1 cellular context compared by ENCODE assay signal in the genomic region with DNA sequence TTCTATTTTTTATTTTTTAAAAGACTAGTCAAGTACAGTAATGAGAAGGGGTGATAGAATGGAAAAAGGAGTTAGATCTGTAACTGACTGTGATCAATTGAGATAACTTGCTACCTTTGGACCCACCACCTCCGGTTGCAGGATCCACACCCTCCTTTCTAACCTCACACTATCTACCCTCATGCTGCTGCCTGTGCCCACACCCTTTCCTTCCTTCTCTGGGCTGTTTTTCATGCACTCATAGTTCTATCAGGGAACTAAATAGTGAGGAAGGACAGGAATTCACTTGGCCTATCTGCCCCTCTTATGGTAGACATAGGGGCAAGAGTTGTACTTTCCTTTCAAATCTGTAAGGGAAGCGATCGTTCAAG.
A peak's percentile ranks its signal among the peaks of the same experiment; 100 is the strongest.
TF ChIP-seq lines count a peak whose summit lies in the region.

No MANE protein-coding gene starts in this region.

TF ChIP-seq in HepG2, 621 proteins besides CTCF, POLR2A, EP300 and RAD21:
- TF ChIP-seq, protein P1, sequence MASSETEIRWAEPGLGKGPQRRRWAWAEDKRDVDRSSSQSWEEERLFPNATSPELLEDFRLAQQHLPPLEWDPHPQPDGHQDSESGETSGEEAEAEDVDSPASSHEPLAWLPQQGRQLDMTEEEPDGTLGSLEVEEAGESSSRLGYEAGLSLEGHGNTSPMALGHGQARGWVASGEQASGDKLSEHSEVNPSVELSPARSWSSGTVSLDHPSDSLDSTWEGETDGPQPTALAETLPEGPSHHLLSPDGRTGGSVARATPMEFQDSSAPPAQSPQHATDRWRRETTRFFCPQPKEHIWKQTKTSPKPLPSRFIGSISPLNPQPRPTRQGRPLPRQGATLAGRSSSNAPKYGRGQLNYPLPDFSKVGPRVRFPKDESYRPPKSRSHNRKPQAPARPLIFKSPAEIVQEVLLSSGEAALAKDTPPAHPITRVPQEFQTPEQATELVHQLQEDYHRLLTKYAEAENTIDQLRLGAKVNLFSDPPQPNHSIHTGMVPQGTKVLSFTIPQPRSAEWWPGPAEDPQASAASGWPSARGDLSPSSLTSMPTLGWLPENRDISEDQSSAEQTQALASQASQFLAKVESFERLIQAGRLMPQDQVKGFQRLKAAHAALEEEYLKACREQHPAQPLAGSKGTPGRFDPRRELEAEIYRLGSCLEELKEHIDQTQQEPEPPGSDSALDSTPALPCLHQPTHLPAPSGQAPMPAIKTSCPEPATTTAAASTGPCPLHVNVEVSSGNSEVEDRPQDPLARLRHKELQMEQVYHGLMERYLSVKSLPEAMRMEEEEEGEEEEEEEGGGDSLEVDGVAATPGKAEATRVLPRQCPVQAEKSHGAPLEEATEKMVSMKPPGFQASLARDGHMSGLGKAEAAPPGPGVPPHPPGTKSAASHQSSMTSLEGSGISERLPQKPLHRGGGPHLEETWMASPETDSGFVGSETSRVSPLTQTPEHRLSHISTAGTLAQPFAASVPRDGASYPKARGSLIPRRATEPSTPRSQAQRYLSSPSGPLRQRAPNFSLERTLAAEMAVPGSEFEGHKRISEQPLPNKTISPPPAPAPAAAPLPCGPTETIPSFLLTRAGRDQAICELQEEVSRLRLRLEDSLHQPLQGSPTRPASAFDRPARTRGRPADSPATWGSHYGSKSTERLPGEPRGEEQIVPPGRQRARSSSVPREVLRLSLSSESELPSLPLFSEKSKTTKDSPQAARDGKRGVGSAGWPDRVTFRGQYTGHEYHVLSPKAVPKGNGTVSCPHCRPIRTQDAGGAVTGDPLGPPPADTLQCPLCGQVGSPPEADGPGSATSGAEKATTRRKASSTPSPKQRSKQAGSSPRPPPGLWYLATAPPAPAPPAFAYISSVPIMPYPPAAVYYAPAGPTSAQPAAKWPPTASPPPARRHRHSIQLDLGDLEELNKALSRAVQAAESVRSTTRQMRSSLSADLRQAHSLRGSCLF (CRISPR knock-in tag; IDR thresholded peaks at IDR 0.05; ENCODE audit: borderline replicate concordance): no peak
- TF ChIP-seq ZNF496 (CRISPR knock-in tag; IDR thresholded peaks at IDR 0.05; ENCODE audit: insufficient replicate concordance): no peak
- TF ChIP-seq ZNF652 (CRISPR knock-in tag; IDR thresholded peaks at IDR 0.05; ENCODE audit: borderline replicate concordance, low read depth): peak; percentile 62
- TF ChIP-seq, protein P2, sequence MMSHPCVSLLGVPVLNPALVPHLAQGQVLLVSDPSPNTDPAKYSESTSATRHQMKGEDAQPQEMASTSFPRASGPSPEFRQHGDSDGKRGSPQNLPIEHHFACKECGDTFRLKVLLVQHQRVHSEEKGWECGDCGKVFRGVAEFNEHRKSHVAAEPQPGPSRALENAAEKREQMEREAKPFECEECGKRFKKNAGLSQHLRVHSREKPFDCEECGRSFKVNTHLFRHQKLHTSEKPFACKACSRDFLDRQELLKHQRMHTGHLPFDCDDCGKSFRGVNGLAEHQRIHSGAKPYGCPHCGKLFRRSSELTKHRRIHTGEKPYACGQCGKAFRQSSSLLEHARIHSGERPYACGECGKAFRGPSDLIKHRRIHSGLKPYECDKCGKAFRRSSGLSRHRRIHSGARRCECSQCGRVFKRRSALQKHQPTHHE (CRISPR knock-in tag; IDR thresholded peaks at IDR 0.05; ENCODE audit: borderline replicate concordance): no peak
- TF ChIP-seq ZKSCAN5 (CRISPR knock-in tag; IDR thresholded peaks at IDR 0.05): no peak
- TF ChIP-seq ZNF891 (CRISPR knock-in tag; IDR thresholded peaks at IDR 0.05): no peak
- TF ChIP-seq, protein P3, sequence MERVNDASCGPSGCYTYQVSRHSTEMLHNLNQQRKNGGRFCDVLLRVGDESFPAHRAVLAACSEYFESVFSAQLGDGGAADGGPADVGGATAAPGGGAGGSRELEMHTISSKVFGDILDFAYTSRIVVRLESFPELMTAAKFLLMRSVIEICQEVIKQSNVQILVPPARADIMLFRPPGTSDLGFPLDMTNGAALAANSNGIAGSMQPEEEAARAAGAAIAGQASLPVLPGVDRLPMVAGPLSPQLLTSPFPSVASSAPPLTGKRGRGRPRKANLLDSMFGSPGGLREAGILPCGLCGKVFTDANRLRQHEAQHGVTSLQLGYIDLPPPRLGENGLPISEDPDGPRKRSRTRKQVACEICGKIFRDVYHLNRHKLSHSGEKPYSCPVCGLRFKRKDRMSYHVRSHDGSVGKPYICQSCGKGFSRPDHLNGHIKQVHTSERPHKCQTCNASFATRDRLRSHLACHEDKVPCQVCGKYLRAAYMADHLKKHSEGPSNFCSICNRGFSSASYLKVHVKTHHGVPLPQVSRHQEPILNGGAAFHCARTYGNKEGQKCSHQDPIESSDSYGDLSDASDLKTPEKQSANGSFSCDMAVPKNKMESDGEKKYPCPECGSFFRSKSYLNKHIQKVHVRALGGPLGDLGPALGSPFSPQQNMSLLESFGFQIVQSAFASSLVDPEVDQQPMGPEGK (CRISPR knock-in tag; IDR thresholded peaks at IDR 0.05): peak; percentile 14; the same call in 1 of the 2 replicates
- no peak for TF ChIP-seq MAZ (IDR thresholded peaks at IDR 0.05; ENCODE audit: borderline replicate concordance, low read depth, low read length)
- no peak for TF ChIP-seq MAZ (CRISPR knock-in tag; IDR thresholded peaks at IDR 0.05; ENCODE audit: low read depth)
- TF ChIP-seq ZZZ3 (CRISPR knock-in tag; IDR thresholded peaks at IDR 0.05; ENCODE audit: borderline replicate concordance): no peak
- TF ChIP-seq ZNF33A (CRISPR knock-in tag; IDR thresholded peaks at IDR 0.05; ENCODE audit: borderline replicate concordance): no peak
- TF ChIP-seq, protein P4, sequence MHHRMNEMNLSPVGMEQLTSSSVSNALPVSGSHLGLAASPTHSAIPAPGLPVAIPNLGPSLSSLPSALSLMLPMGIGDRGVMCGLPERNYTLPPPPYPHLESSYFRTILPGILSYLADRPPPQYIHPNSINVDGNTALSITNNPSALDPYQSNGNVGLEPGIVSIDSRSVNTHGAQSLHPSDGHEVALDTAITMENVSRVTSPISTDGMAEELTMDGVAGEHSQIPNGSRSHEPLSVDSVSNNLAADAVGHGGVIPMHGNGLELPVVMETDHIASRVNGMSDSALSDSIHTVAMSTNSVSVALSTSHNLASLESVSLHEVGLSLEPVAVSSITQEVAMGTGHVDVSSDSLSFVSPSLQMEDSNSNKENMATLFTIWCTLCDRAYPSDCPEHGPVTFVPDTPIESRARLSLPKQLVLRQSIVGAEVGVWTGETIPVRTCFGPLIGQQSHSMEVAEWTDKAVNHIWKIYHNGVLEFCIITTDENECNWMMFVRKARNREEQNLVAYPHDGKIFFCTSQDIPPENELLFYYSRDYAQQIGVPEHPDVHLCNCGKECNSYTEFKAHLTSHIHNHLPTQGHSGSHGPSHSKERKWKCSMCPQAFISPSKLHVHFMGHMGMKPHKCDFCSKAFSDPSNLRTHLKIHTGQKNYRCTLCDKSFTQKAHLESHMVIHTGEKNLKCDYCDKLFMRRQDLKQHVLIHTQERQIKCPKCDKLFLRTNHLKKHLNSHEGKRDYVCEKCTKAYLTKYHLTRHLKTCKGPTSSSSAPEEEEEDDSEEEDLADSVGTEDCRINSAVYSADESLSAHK (CRISPR knock-in tag; IDR thresholded peaks at IDR 0.05; ENCODE audit: borderline replicate concordance): no peak
- TF ChIP-seq, protein P5, sequence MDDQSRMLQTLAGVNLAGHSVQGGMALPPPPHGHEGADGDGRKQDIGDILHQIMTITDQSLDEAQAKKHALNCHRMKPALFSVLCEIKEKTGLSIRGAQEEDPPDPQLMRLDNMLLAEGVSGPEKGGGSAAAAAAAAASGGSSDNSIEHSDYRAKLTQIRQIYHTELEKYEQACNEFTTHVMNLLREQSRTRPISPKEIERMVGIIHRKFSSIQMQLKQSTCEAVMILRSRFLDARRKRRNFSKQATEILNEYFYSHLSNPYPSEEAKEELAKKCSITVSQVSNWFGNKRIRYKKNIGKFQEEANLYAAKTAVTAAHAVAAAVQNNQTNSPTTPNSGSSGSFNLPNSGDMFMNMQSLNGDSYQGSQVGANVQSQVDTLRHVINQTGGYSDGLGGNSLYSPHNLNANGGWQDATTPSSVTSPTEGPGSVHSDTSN (CRISPR knock-in tag; IDR thresholded peaks at IDR 0.05; ENCODE audit: borderline replicate concordance): no peak
- TF ChIP-seq DMAP1 (CRISPR knock-in tag; IDR thresholded peaks at IDR 0.05): no peak
- no peak for TF ChIP-seq ZNF737 (CRISPR knock-in tag; IDR thresholded peaks at IDR 0.05; ENCODE audit: borderline replicate concordance)
- TF ChIP-seq ZNF557 (CRISPR knock-in tag; IDR thresholded peaks at IDR 0.05): no peak
- no peak for TF ChIP-seq TEAD3 (CRISPR knock-in tag; optimal IDR thresholded peaks at IDR 0.05; ENCODE audit: borderline replicate concordance)
- TF ChIP-seq RXRA (CRISPR knock-in tag; IDR thresholded peaks at IDR 0.05): no peak
- no peak for TF ChIP-seq ZNF121 (CRISPR knock-in tag; IDR thresholded peaks at IDR 0.05)
- TF ChIP-seq ETV5 (CRISPR knock-in tag; IDR thresholded peaks at IDR 0.05; ENCODE audit: borderline replicate concordance): peak; percentile 21; the same call in 1 of the 2 replicates
- TF ChIP-seq ZNF747 (CRISPR knock-in tag; IDR thresholded peaks at IDR 0.05; ENCODE audit: borderline replicate concordance): no peak
- TF ChIP-seq KDM6A (CRISPR knock-in tag; IDR thresholded peaks at IDR 0.05; ENCODE audit: low read depth): no peak
- TF ChIP-seq, protein P6, sequence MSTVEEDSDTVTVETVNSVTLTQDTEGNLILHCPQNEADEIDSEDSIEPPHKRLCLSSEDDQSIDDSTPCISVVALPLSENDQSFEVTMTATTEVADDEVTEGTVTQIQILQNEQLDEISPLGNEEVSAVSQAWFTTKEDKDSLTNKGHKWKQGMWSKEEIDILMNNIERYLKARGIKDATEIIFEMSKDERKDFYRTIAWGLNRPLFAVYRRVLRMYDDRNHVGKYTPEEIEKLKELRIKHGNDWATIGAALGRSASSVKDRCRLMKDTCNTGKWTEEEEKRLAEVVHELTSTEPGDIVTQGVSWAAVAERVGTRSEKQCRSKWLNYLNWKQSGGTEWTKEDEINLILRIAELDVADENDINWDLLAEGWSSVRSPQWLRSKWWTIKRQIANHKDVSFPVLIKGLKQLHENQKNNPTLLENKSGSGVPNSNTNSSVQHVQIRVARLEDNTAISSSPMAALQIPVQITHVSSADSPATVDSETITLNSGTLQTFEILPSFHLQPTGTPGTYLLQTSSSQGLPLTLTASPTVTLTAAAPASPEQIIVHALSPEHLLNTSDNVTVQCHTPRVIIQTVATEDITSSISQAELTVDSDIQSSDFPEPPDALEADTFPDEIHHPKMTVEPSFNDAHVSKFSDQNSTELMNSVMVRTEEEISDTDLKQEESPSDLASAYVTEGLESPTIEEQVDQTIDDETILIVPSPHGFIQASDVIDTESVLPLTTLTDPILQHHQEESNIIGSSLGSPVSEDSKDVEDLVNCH (CRISPR knock-in tag; IDR thresholded peaks at IDR 0.05): no peak
- TF ChIP-seq HNF4A (CRISPR knock-in tag; IDR thresholded peaks at IDR 0.05): peak; percentile 39; the same call in 1 of the 2 replicates
